ENCODE assay signal across 12 cellular contexts in the genomic region with DNA sequence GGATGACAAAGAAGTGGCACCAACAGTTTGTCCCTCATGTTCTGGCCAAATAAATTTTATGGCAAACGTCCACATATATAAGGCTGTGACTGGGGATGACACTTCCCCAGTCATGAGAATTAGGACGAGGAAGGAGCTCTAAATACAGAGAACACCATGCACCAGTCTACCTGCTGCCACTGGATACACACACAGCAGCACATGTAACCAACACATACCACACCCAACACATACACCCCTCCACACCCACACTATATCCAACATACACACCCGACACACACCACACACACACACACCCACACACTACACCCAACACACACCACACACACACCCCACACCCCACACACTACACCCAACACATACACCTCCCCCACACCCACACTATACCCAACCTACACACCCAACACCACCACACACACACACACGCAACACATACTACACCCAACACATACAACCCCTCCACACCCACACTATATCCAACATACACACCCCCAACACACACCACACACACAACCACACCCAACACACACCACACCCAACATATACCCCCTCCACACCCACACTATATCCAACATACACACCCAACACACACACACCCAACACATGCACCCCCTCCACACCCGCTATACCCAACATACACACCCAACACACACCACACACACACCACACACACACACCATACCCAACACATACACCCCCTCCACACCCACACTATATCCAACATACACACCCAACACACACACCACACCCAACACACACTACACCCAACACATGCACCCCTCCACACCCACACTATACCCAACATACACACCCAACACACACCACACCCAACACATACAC.
DNase-seq lines count a peak whose midpoint lies in the region; ATAC-seq and TF ChIP-seq lines count a peak whose summit lies in the region.
"Had no signal": no experiment of that assay in that cellular context is flagged by ENCODE, and none has a peak within 500 bp of the region (broad histone marks: within the 10 kb centered on the region; RNA-seq: fewer than 3 reads in every experiment).

No MANE protein-coding gene starts in this region.

- H3K4me3 ChIP-seq in GM12865 (ENCODE audit: low read depth, low read length) = peak overlapping the region; percentile 11; the same call in 1 of the 2 replicates
- no peak overlapping the region for H3K4me3 ChIP-seq in liver (ENCODE audit: low read depth in 1 of 3, low read length in 3 of 3)
- H3K4me3 ChIP-seq: colonic mucosa, thoracic aorta had no signal

- 67% methylated on average over 5 of the region's 5 CpGs for WGBS in liver

- TF ChIP-seq RAD21 in liver (IDR thresholded peaks at IDR 0.05) = no peak

- no peak overlapping the region for H3K9ac ChIP-seq in liver (ENCODE audit: low read depth in 1 of 2, low read length in 2 of 2)

- H3K9me3 ChIP-seq in liver (ENCODE audit: control insufficient read depth in 4 of 4, low read length in 3 of 4) = no peaks in the 10 kb centered on the region
- H3K9me3 ChIP-seq: colonic mucosa, thoracic aorta had no signal

- H3K36me3 ChIP-seq in liver (ENCODE audit: control insufficient read depth in 4 of 4, insufficient read depth in 3 of 4, low read depth in 1 of 4, low read length in 3 of 4) = peaks cover 4 to 25% (median 16%) of the 10 kb centered on the region in 4 donors
- H3K36me3 ChIP-seq: colonic mucosa had no signal

- DNase-seq in GM12865 (ENCODE audit: low read depth) = peak; percentile 80
- DNase-seq in SKM-1 treated with dmso at 0.1 percent for 144 hours (lab: John Stamatoyannopoulos, UW; ENCODE audit: unreplicated experiment) = no peak
- DNase-seq in NCI-H1105 treated with DMSO at 0.1 percent for 48 hours (lab: John Stamatoyannopoulos, UW) = no peak
- DNase-seq in NCI-H2107 treated with DMSO at 0.1 percent for 48 hours (lab: John Stamatoyannopoulos, UW; ENCODE audit: unreplicated experiment) = no peak
- DNase-seq in posterior cingulate gyrus = no peak
- DNase-seq: C1 segment of cervical spinal cord, colonic mucosa, small intestine had no signal

- intact Hi-C loops in posterior cingulate gyrus (cut with DNase I) = no loop called here

- no peaks in the 10 kb centered on the region for H3K27me3 ChIP-seq in liver (ENCODE audit: control insufficient read depth in 4 of 4, insufficient read depth in 4 of 4, low read length in 3 of 4)
- H3K27me3 ChIP-seq: colonic mucosa had no signal

- no peak for TF ChIP-seq CTCF in GM12865 (IDR thresholded peaks at IDR 0.05; ENCODE audit: insufficient read depth, low read depth, low read length, missing control alignments)
- no peak for TF ChIP-seq CTCF in liver (IDR thresholded peaks at IDR 0.05; ENCODE audit: low read depth, low read length, missing input control)

- peaks cover 10 to 44% (median 26%) of the 10 kb centered on the region in 4 donors for H3K4me1 ChIP-seq in liver (ENCODE audit: control insufficient read depth in 4 of 4, insufficient read depth in 4 of 4, low read length in 3 of 4)
- H3K4me1 ChIP-seq: colonic mucosa had no signal

- peak; percentile 20 for ATAC-seq in GM21529 (IDR thresholded peaks at IDR 0.05; ENCODE audit: unreplicated experiment)
- ATAC-seq in HG03565 (IDR thresholded peaks at IDR 0.05; ENCODE audit: unreplicated experiment) = peak; percentile 16

- peak overlapping the region; percentile 45 to 77 for H3K27ac ChIP-seq in liver (ENCODE audit: low read depth in 1 of 2, low read length in 2 of 2)
- H3K27ac ChIP-seq: colonic mucosa, thoracic aorta had no signal

TF ChIP-seq in liver, 16 proteins besides CTCF, POLR2A, EP300 and RAD21:
- no peak for TF ChIP-seq TAF1 (conservative IDR thresholded peaks at IDR 0.05)
